In genomic region chr4:86596802-86597201, GRCh38 we compare ENCODE assay signal across 14 cellular contexts. TPM values are rescaled to one million over a fixed set of nuclear protein-coding genes. Genes with fewer than 3 reads are reported as not detected.
DNase-seq lines count a peak whose midpoint lies in the region; FAIRE-seq and TF ChIP-seq lines count a peak whose summit lies in the region.
"Had no signal": no experiment of that assay in that cellular context is flagged by ENCODE, and none has a peak within 500 bp of the region (broad histone marks: within the 10 kb centered on the region; RNA-seq: fewer than 3 reads in every experiment).

No MANE protein-coding gene starts in this region.

- H3K27ac ChIP-seq in H1 (ENCODE audit: low read depth, low read length): no peak overlapping the region
- H3K27ac ChIP-seq in MM.1S (ENCODE audit: low read length): no peak overlapping the region
- H3K27ac ChIP-seq: BLaER1 treated with 17β-estradiol and CSF1 and Interleukin-3, amounts not matched to agents 10 nM and 100 nM had no signal

- TF ChIP-seq POLR2A in NB4 (IDR thresholded peaks at IDR 0.05; ENCODE audit: extremely low read depth, insufficient read length) (no peak), H1 (IDR thresholded peaks at IDR 0.05; ENCODE audit: control extremely low read depth in 1 of 2, low read depth in 2 of 2, low read length in 2 of 2) (no peak)

- H3K36me3 ChIP-seq in BJ (ENCODE audit: control insufficient read depth, insufficient read depth, low read length): no peaks in the 10 kb centered on the region; the same call in 1 of the 2 replicates
- no peaks in the 10 kb centered on the region for H3K36me3 ChIP-seq in H1 (ENCODE audit: control insufficient read depth in 2 of 4, insufficient read depth in 4 of 4, low read length in 3 of 4)
- H3K36me3 ChIP-seq in MM.1S (replicated peaks; ENCODE audit: insufficient read depth, low read length): no peaks in the 10 kb centered on the region
- H3K36me3 ChIP-seq: BLaER1 treated with 17β-estradiol and CSF1 and Interleukin-3, amounts not matched to agents 10 nM and 100 nM had no signal

- H2BK20ac ChIP-seq in H1 (ENCODE audit: low read length): no peak overlapping the region

- H3K9me3 ChIP-seq in H1 (ENCODE audit: insufficient read depth in 2 of 2, low read depth in 1 of 2, low read length in 1 of 2) (no peaks in the 10 kb centered on the region), MM.1S (replicated peaks; ENCODE audit: insufficient read depth, low read length) (no peaks in the 10 kb centered on the region)
- H3K9me3 ChIP-seq: BLaER1 treated with 17β-estradiol and CSF1 and Interleukin-3, amounts not matched to agents 10 nM and 100 nM had no signal

- no peak for TF ChIP-seq EP300 in H1 (IDR thresholded peaks at IDR 0.05; ENCODE audit: borderline replicate concordance in 1 of 2, low read depth in 2 of 2, low read length in 2 of 2)

- H3K4me2 ChIP-seq in H1 (ENCODE audit: insufficient read depth in 1 of 2, low read depth in 2 of 2, low read length in 2 of 2) (peak overlapping the region in 1 of 2 experiments; percentile 57; a peak in 1 of 4 replicates), MM.1S (ENCODE audit: low read depth, low read length) (no peak overlapping the region)

- WGBS in H1 (ENCODE audit: extremely low coverage in 1 of 2, insufficient coverage in 1 of 2, insufficient read length in 1 of 2, insufficient replicate concordance in 2 of 2, low coverage in 1 of 2, low lambda C conversion rate in 2 of 2, missing lambda C conversion rate in 1 of 2), 2 experiments: 88% methylated on average over 2 of the region's 2 CpGs; no CpG with 5 or more reads in 1 of the 2 experiments

- peaks cover 8% of the 10 kb centered on the region for H3K23me2 ChIP-seq in H1 (ENCODE audit: low read depth, low read length)

- H4K20me1 ChIP-seq in H1 (replicated peaks in 1 of 2; ENCODE audit: control insufficient read depth in 1 of 2, insufficient read depth in 2 of 2, low read length in 2 of 2): peaks cover 3 to 4% of the 10 kb centered on the region in 2 experiments
- no peaks in the 10 kb centered on the region for H4K20me1 ChIP-seq in MM.1S (ENCODE audit: insufficient read depth, low read length)
- H4K20me1 ChIP-seq: BLaER1 treated with 17β-estradiol and CSF1 and Interleukin-3, amounts not matched to agents 10 nM and 100 nM had no signal

- H3K4me3 ChIP-seq in BJ (ENCODE audit: low read depth, low read length): peak overlapping the region; percentile 92
- peak overlapping the region; percentile 91 for H3K4me3 ChIP-seq in NB4 (ENCODE audit: low read depth, low read length)
- peak overlapping the region in 1 of 4 experiments; percentile 87; a peak in 1 of 8 replicates for H3K4me3 ChIP-seq in H1 (ENCODE audit: extremely low read depth in 1 of 4, insufficient read depth in 2 of 4, low read depth in 3 of 4, low read length in 4 of 4)
- H3K4me3 ChIP-seq in MM.1S (ENCODE audit: low read length): no peak overlapping the region
- H3K4me3 ChIP-seq: BLaER1 treated with 17β-estradiol and CSF1 and Interleukin-3, amounts not matched to agents 10 nM and 100 nM had no signal

- H3K4ac ChIP-seq in H1 (replicated peaks; ENCODE audit: insufficient read length, low read depth, low read length): no peak overlapping the region

- no peak overlapping the region for H2BK120ac ChIP-seq in H1 (replicated peaks; ENCODE audit: low read depth, low read length)

- H3K27me3 ChIP-seq in BJ (ENCODE audit: control insufficient read depth, insufficient read depth, low read length): no peaks in the 10 kb centered on the region
- no peaks in the 10 kb centered on the region for H3K27me3 ChIP-seq in H1 (replicated peaks in 1 of 4; ENCODE audit: control insufficient read depth in 3 of 4, extremely low read depth in 1 of 4, insufficient read depth in 3 of 4, low read length in 3 of 4)
- H3K27me3 ChIP-seq in MM.1S (replicated peaks; ENCODE audit: insufficient read depth, low read length): no peaks in the 10 kb centered on the region

- no peak overlapping the region; the same call in 1 of the 2 replicates for H2AK5ac ChIP-seq in H1 (ENCODE audit: low read depth, low read length)

- H3K27me3 Mint-ChIP-seq in nephron (ENCODE audit: low read depth): no peaks in the 10 kb centered on the region
- peaks cover 52% of the 10 kb centered on the region for H3K27me3 Mint-ChIP-seq in activated CD4-positive, alpha-beta memory T cell treated with anti-CD3 and anti-CD28 coated beads, Interleukin-2, amount 10 ng/mL, durations not matched to agents 7 days and 5 days

- H3K4me3 Mint-ChIP-seq in nephron: peak overlapping the region; percentile 92 to 97 (median 92)
- no peak overlapping the region for H3K4me3 Mint-ChIP-seq in activated CD4-positive, alpha-beta memory T cell treated with anti-CD3 and anti-CD28 coated beads, Interleukin-2, amount 10 ng/mL, durations not matched to agents 7 days and 5 days
- H3K4me3 Mint-ChIP-seq: activated B cell treated with CpG ODN at 0.5 μM for 24 hours, naive B cell had no signal

- TF ChIP-seq RAD21 in H1 (IDR thresholded peaks at IDR 0.05 in 1 of 2, conservative IDR thresholded peaks at IDR 0.05 in 1 of 2; ENCODE audit: low read depth in 2 of 2, low read length in 2 of 2): no peak

- H2BK12ac ChIP-seq in H1 (ENCODE audit: low read depth, low read length): no peak overlapping the region

- no peak overlapping the region for H2BK5ac ChIP-seq in H1 (ENCODE audit: low read depth, low read length)

- no peaks in the 10 kb centered on the region for H3K9me2 ChIP-seq in MM.1S (replicated peaks; ENCODE audit: insufficient read depth, low read length)

- no peak overlapping the region for H3K18ac ChIP-seq in H1 (ENCODE audit: extremely low read depth, low read length)

- H3K79me2 ChIP-seq in H1 (ENCODE audit: control insufficient read depth in 1 of 2, insufficient read depth in 2 of 2, low read length in 2 of 2) (peaks cover 3 to 68% of the 10 kb centered on the region in 2 experiments; a peak in 3 of 4 replicates), MM.1S (ENCODE audit: low read length) (no peaks in the 10 kb centered on the region)

- H3K56ac ChIP-seq in H1 (replicated peaks; ENCODE audit: insufficient read length, low read depth, low read length): no peak overlapping the region

- H3F3A ChIP-seq in MM.1S (ENCODE audit: insufficient read depth, low read length): 0 out of 2 replicates have a peak, but pooled peaks cover 10% of the 10 kb centered on the region

- H3K9ac ChIP-seq in H1 (replicated peaks in 1 of 4; ENCODE audit: extremely low read depth in 1 of 4, low read depth in 3 of 4, low read length in 3 of 4) (no peak overlapping the region), MM.1S (ENCODE audit: low read length) (no peak overlapping the region)
- H3K9ac ChIP-seq: BLaER1 treated with 17β-estradiol and CSF1 and Interleukin-3, amounts not matched to agents 10 nM and 100 nM had no signal

- no peak overlapping the region for H4K91ac ChIP-seq in H1 (replicated peaks; ENCODE audit: insufficient read length, low read length)

- H3K79me1 ChIP-seq in H1 (ENCODE audit: low read depth, low read length): no peaks in the 10 kb centered on the region

- CTCF ChIA-PET in BJ (lab: Yijun Ruan, JAX): interaction anchor here (5.0 kb wide), 1 partner anchor 98 kb away, joined by 23 read pairs; no protein-coding TSS in a partner anchor
- CTCF ChIA-PET in H1 (lab: Charles Lee; ENCODE audit: partially characterized antibody): interaction anchor here (0.5 to 1.3 kb wide), 4 partner anchors 31 to 331 kb away, joined by 3 to 4 read pairs (median 3); no protein-coding TSS in a partner anchor
- CTCF ChIA-PET in activated CD4-positive, alpha-beta memory T cell treated with anti-CD3 and anti-CD28 coated beads, Interleukin-2, amount 10 ng/mL, durations not matched to agents 7 days and 5 days (lab: Charles Lee): interaction anchor here (0.7 to 4.0 kb wide), 4 partner anchors 98 to 642 kb away, joined by 4 to 22 read pairs (median 8); no protein-coding TSS in a partner anchor

- H3K23ac ChIP-seq in H1 (ENCODE audit: insufficient read length): no peak overlapping the region

- peak; percentile 39 for FAIRE-seq in H1 (lab: Jason Lieb, UNC)
- FAIRE-seq: RCC 7860 had no signal

- no peaks in the 10 kb centered on the region for H3K9me3 Mint-ChIP-seq in nephron
- H3K9me3 Mint-ChIP-seq in activated CD4-positive, alpha-beta memory T cell treated with anti-CD3 and anti-CD28 coated beads, Interleukin-2, amount 10 ng/mL, durations not matched to agents 7 days and 5 days: no peaks in the 10 kb centered on the region
- H3K9me3 Mint-ChIP-seq: activated B cell treated with CpG ODN at 0.5 μM for 24 hours, naive B cell had no signal

- H3K4me1 Mint-ChIP-seq in nephron: peaks cover 30% of the 10 kb centered on the region
- peaks cover 20% of the 10 kb centered on the region for H3K4me1 Mint-ChIP-seq in activated CD4-positive, alpha-beta memory T cell treated with anti-CD3 and anti-CD28 coated beads, Interleukin-2, amount 10 ng/mL, durations not matched to agents 7 days and 5 days

- no peak overlapping the region for H2BK15ac ChIP-seq in H1 (ENCODE audit: low read length)

- H4K5ac ChIP-seq in H1 (ENCODE audit: insufficient read length, low read depth, low read length): no peak overlapping the region

- H4K8ac ChIP-seq in H1 (ENCODE audit: extremely low read depth, insufficient read depth, low read length): no peak overlapping the region

- no peak for DNase-seq in BJ (ENCODE audit: low read depth)
- peak; percentile 25 for DNase-seq in NB4 (ENCODE audit: low read depth)
- no peak for DNase-seq in H1 (ENCODE audit: low read depth in 1 of 2, low spot score in 2 of 2)
- DNase-seq in NCI-H510A treated with DMSO at 0.1 percent for 48 hours (lab: John Stamatoyannopoulos, UW): no peak
- no peak for DNase-seq in activated CD4-positive, alpha-beta memory T cell treated with anti-CD3 and anti-CD28 coated beads, Interleukin-2, amount 10 ng/mL, durations not matched to agents 7 days and 5 days
- no peak for DNase-seq in NCI-H524 treated with DMSO at 0.1 percent for 48 hours (lab: John Stamatoyannopoulos, UW)
- no peak for DNase-seq in MM.1S
- DNase-seq: activated B cell treated with CpG ODN at 0.5 μM for 24 hours; naive B cell; NCI-H2029 treated with DMSO at 0.1 percent for 48 hours; stimulated activated naive CD4-positive, alpha-beta T cell had no signal

- peak overlapping the region; percentile 10 to 97 (median 84) for H3K27ac Mint-ChIP-seq in nephron
- no peak overlapping the region for H3K27ac Mint-ChIP-seq in activated CD4-positive, alpha-beta memory T cell treated with anti-CD3 and anti-CD28 coated beads, Interleukin-2, amount 10 ng/mL, durations not matched to agents 7 days and 5 days
- H3K27ac Mint-ChIP-seq: activated B cell treated with CpG ODN at 0.5 μM for 24 hours, naive B cell had no signal

- POLR2A ChIA-PET in BJ (lab: Charles Lee): no interaction called here
- POLR2A ChIA-PET in H1 (lab: Charles Lee; ENCODE audit: partially characterized antibody): interaction anchor here (0.9 to 1.4 kb wide), 3 partner anchors 14 to 35 kb away, joined by 3 to 7 read pairs (median 4); no protein-coding TSS in a partner anchor
- POLR2A ChIA-PET in activated CD4-positive, alpha-beta memory T cell treated with anti-CD3 and anti-CD28 coated beads, Interleukin-2, amount 10 ng/mL, durations not matched to agents 7 days and 5 days (lab: Charles Lee): interaction anchor here (0.6 kb wide), 1 partner anchor 91 kb away, joined by 3 read pairs; no protein-coding TSS in a partner anchor

- TF ChIP-seq CTCF in BJ (IDR thresholded peaks at IDR 0.05; ENCODE audit: insufficient read depth, low read depth, low read length) (no peak), NB4 (IDR thresholded peaks at IDR 0.05; ENCODE audit: low read depth, low read length) (no peak), H1 (IDR thresholded peaks at IDR 0.05; ENCODE audit: control extremely low read depth in 1 of 3, insufficient read depth in 1 of 3, low read depth in 1 of 3, low read length in 3 of 3) (no peak), nephron (IDR thresholded peaks at IDR 0.05; ENCODE audit: unreplicated experiment in 3 of 3) (no peak), MM.1S (IDR thresholded peaks at IDR 0.05; ENCODE audit: low read length) (no peak)

- H3K4me1 ChIP-seq in H1 (replicated peaks in 1 of 4; ENCODE audit: control insufficient read depth in 3 of 4, insufficient read depth in 4 of 4, low read length in 3 of 4) (peaks cover 3 to 9% (median 5%) of the 10 kb centered on the region in 4 experiments; a peak in 4 of 7 replicates), MM.1S (ENCODE audit: low read length) (0 out of 2 replicates have a peak, but pooled peaks cover 10% of the 10 kb centered on the region)

- no peak overlapping the region for H3K14ac ChIP-seq in H1 (ENCODE audit: insufficient read length)

- no peaks in the 10 kb centered on the region for H3K36me3 Mint-ChIP-seq in nephron (ENCODE audit: low read depth)
- H3K36me3 Mint-ChIP-seq in activated CD4-positive, alpha-beta memory T cell treated with anti-CD3 and anti-CD28 coated beads, Interleukin-2, amount 10 ng/mL, durations not matched to agents 7 days and 5 days (ENCODE audit: low read depth): no peaks in the 10 kb centered on the region
- H3K36me3 Mint-ChIP-seq: naive B cell had no signal

- H2AFZ ChIP-seq in H1 (ENCODE audit: low read length): no peak overlapping the region
- H2AFZ ChIP-seq in MM.1S (ENCODE audit: low read length): no peak overlapping the region

RNA-seq across cellular contexts. Expression of gene PTPN13, which starts 2.7 kb away (rescaled TPM):
- polyA plus RNA-seq in BJ (2011; rRNA removed): 19.4 and 38.4 TPM in 2 replicates
- 39.9 and 50.2 TPM in 2 replicates for polyA minus RNA-seq in BJ (2011; rRNA and poly(A)+ RNA removed)
- 54.3 and 57.9 TPM in 2 replicates for total RNA-seq in H1 (2021; fragmentation: NEBNext Ultra II Directional; extraction: Animal tissue kit (Norgen Biotek cat#: 25700))
- polyA plus RNA-seq in H1 (2011; rRNA removed): 11.5 and 12.7 TPM in 2 replicates
- 16.8 TPM for polyA plus RNA-seq in H1 (2011; cell fraction: cytosol; rRNA removed)
- 13.2 TPM for polyA plus RNA-seq in H1 (2011; cell fraction: nucleus; rRNA removed)
- polyA plus RNA-seq in H1 (2012, experiment 1 of 2): 22.7 to 54.1 TPM (median 30.1 TPM) in 4 replicates
- polyA plus RNA-seq in H1 (2012, experiment 2 of 2): 1.4 TPM
- polyA plus RNA-seq in H1 (2013, experiment 1 of 2): 22.4 TPM
- polyA plus RNA-seq in H1 (2013, experiment 2 of 2): 22.6 TPM
- polyA minus RNA-seq in H1 (2011; rRNA and poly(A)+ RNA removed): 46.5 and 58.1 TPM in 2 replicates
- 37.4 TPM for polyA minus RNA-seq in H1 (2011; cell fraction: cytosol; rRNA and poly(A)+ RNA removed)
- polyA minus RNA-seq in H1 (2011; cell fraction: nucleus; rRNA and poly(A)+ RNA removed): 98.7 TPM
- 1 to 10 TPM; 4.7 to 5.3 TPM for total RNA-seq in activated CD4-positive, alpha-beta memory T cell treated with anti-CD3 and anti-CD28 coated beads, Interleukin-2, amount 10 ng/mL, durations not matched to agents 7 days and 5 days
